Comparison of ENCODE assay signal across 14 cellular contexts in genomic region chr1:207888647-207889046, GRCh38. TPM values are rescaled to one million over a fixed set of nuclear protein-coding genes. Genes with fewer than 3 reads are reported as not detected.
DNase-seq lines count a peak whose midpoint lies in the region; ATAC-seq and TF ChIP-seq lines count a peak whose summit lies in the region.
"Had no signal": no experiment of that assay in that cellular context is flagged by ENCODE, and none has a peak within 500 bp of the region (broad histone marks: within the 10 kb centered on the region; RNA-seq: fewer than 3 reads in every experiment).

No MANE protein-coding gene starts in this region.

- no peaks in the 10 kb centered on the region for H3K9me3 Mint-ChIP-seq in progenitor cell of endocrine pancreas (ENCODE audit: low read depth)
- H3K9me3 Mint-ChIP-seq: activated naive CD8-positive, alpha-beta T cell treated with anti-CD3 and anti-CD28 coated beads, Interleukin-2, amount 10 ng/mL, durations not matched to agents 7 days and 5 days; IgD-negative memory B cell had no signal

- H3K36me3 ChIP-seq in SJCRH30, result no peaks in the 10 kb centered on the region
- H3K36me3 ChIP-seq: BE2C had no signal

- H3K27ac Mint-ChIP-seq in progenitor cell of endocrine pancreas, result no peak overlapping the region
- H3K27ac Mint-ChIP-seq: activated naive CD8-positive, alpha-beta T cell treated with anti-CD3 and anti-CD28 coated beads, Interleukin-2, amount 10 ng/mL, durations not matched to agents 7 days and 5 days had no signal

- H3K9me3 ChIP-seq in SJCRH30 (replicated peaks), result no peaks in the 10 kb centered on the region
- H3K9me3 ChIP-seq: BE2C had no signal

- no peaks in the 10 kb centered on the region for H3K27me3 ChIP-seq in SJCRH30
- H3K27me3 ChIP-seq: BE2C had no signal

- H3K36me3 Mint-ChIP-seq in progenitor cell of endocrine pancreas (ENCODE audit: insufficient read depth), result no peaks in the 10 kb centered on the region
- H3K36me3 Mint-ChIP-seq: activated naive CD8-positive, alpha-beta T cell treated with anti-CD3 and anti-CD28 coated beads, Interleukin-2, amount 10 ng/mL, durations not matched to agents 7 days and 5 days; IgD-negative memory B cell had no signal

- TF ChIP-seq POLR2A in erythroblast (IDR thresholded peaks at IDR 0.05; ENCODE audit: low read length), result no peak

- TF ChIP-seq CTCF in AG09309 (IDR thresholded peaks at IDR 0.05; ENCODE audit: control insufficient read depth, insufficient read depth, low read depth, low read length, missing control alignments) (peak; percentile 26), progenitor cell of endocrine pancreas (IDR thresholded peaks at IDR 0.05; ENCODE audit: unreplicated experiment) (peak; percentile 24)

- H3K4me3 ChIP-seq in AG09309 (ENCODE audit: control insufficient read depth, low read depth, low read length) (no peak overlapping the region), SJCRH30 (no peak overlapping the region)
- H3K4me3 ChIP-seq: SK-N-MC had no signal

- no peak overlapping the region for H3K4me3 Mint-ChIP-seq in progenitor cell of endocrine pancreas (ENCODE audit: low read depth)
- H3K4me3 Mint-ChIP-seq: activated naive CD8-positive, alpha-beta T cell treated with anti-CD3 and anti-CD28 coated beads, Interleukin-2, amount 10 ng/mL, durations not matched to agents 7 days and 5 days; IgD-negative memory B cell had no signal

- H3K27ac ChIP-seq in SJCRH30, result peak overlapping the region; percentile 51
- H3K27ac ChIP-seq: SK-N-MC had no signal

- H3K27me3 Mint-ChIP-seq in progenitor cell of endocrine pancreas, result peaks cover 23% of the 10 kb centered on the region

- peaks cover 5% of the 10 kb centered on the region for H3K4me1 Mint-ChIP-seq in progenitor cell of endocrine pancreas (ENCODE audit: low read depth)

- H3K4me1 ChIP-seq in SJCRH30, result peaks cover 36% of the 10 kb centered on the region

- no peak for ATAC-seq in GM18868 (IDR thresholded peaks at IDR 0.05; ENCODE audit: unreplicated experiment)

- no peak for DNase-seq in AG09309 (ENCODE audit: low read depth)
- peak; percentile 55 to 64 for DNase-seq in SJCRH30
- peak; percentile 61 for DNase-seq in fibroblast of peridontal ligament (ENCODE audit: extremely low read depth)
- no peak for DNase-seq in progenitor cell of endocrine pancreas (ENCODE audit: low spot score, unreplicated experiment)
- DNase-seq in DMS53 (lab: John Stamatoyannopoulos, UW), result no peak
- DNase-seq in kidney tubule cell (ENCODE audit: low spot score), result no peak
- DNase-seq in erythroblast (lab: John Stamatoyannopoulos, UW), result no peak
- DNase-seq: activated CD4-positive, alpha-beta T cell treated with anti-CD3 and anti-CD28 coated beads, Interleukin-2, amount 50 U/mL, for 1 hour; activated naive CD8-positive, alpha-beta T cell treated with anti-CD3 and anti-CD28 coated beads, Interleukin-2, amount 10 ng/mL, durations not matched to agents 7 days and 5 days; BE2C; retina had no signal

RNA-seq across cellular contexts. Expression of gene CD34, which starts 22.3 kb away (rescaled TPM):
- 0.36 and 0.43 TPM in 2 replicates for total RNA-seq in SJCRH30 (2014; rRNA removed; shearing (Covaris generic))
- total RNA-seq in progenitor cell of endocrine pancreas, result 0.07 TPM in 1 of 2 replicates, not detected in the other
- total RNA-seq: activated naive CD8-positive, alpha-beta T cell treated with anti-CD3 and anti-CD28 coated beads, Interleukin-2, amount 10 ng/mL, durations not matched to agents 7 days and 5 days had no signal

Comparison
In these comparisons a context has a peak if more than half of its experiments do, and no peak if none do; other contexts are left out.
1. DNase-seq: peak in SJCRH30 (2 of 2) and fibroblast of peridontal ligament (single experiment); none in AG09309 (single experiment), progenitor cell of endocrine pancreas (single experiment), DMS53 (single experiment), kidney tubule cell (single experiment) and erythroblast (0 of 2).